17 cellular contexts compared by ENCODE assay signal in genomic region chr5:154701181-154701580, GRCh38. TPM values are rescaled to one million over a fixed set of nuclear protein-coding genes. Genes with fewer than 3 reads are reported as not detected.
DNase-seq lines count a peak whose midpoint lies in the region; ATAC-seq and TF ChIP-seq lines count a peak whose summit lies in the region.
"Had no signal": no experiment of that assay in that cellular context is flagged by ENCODE, and none has a peak within 500 bp of the region (broad histone marks: within the 10 kb centered on the region; RNA-seq: fewer than 3 reads in every experiment).

No MANE protein-coding gene starts in this region.

- no peaks in the 10 kb centered on the region for H3K36me3 Mint-ChIP-seq in Caco-2 (ENCODE audit: insufficient read depth, unreplicated experiment)
- H3K36me3 Mint-ChIP-seq: immature natural killer cell; stimulated activated memory B cell treated with anti-CD40 and anti-IgM and Interleukin-4, amounts not matched to agents 10 μg/mL and 1 μg/mL and 100 μg/mL, for 72 hours had no signal

- peak; percentile 88 to 95 (median 91) for ATAC-seq in right lobe of liver
- no peak for ATAC-seq in HG03571 (IDR thresholded peaks at IDR 0.05; ENCODE audit: unreplicated experiment)
- ATAC-seq: activated CD8-positive, alpha-beta T cell treated with anti-CD3 and anti-CD28 coated beads for 36 hours; stimulated activated memory B cell treated with anti-CD40 and anti-IgM and Interleukin-4, amounts not matched to agents 10 μg/mL and 1 μg/mL and 100 μg/mL, for 72 hours had no signal

- no peaks in the 10 kb centered on the region for H4K20me1 ChIP-seq in PC-9 (ENCODE audit: insufficient read depth)

- TF ChIP-seq POLR2A in right lobe of liver (IDR thresholded peaks at IDR 0.05) = no peak

- DNase-seq in Caco-2 (no peak), PC-9 (no peak), right lobe of liver (peak in 1 of 3 donors; percentile 83), Ammon's horn (ENCODE audit: low spot score) (no peak), cortex of kidney (lab: John Stamatoyannopoulos, UW) (no peak), COR-L47 (lab: John Stamatoyannopoulos, UW) (no peak)
- DNase-seq: activated CD8-positive, alpha-beta T cell treated with anti-CD3 and anti-CD28 coated beads for 36 hours; activated gamma-delta T cell; BE2C; effector CD4-positive, alpha-beta T cell; immature natural killer cell; retina; stimulated activated CD4-positive, alpha-beta T cell treated with anti-CD3 and anti-CD28 coated beads, Interleukin-4, amount 100 ng/mL, for 24 hours had no signal

- no peaks in the 10 kb centered on the region for H3K9me3 Mint-ChIP-seq in Caco-2 (ENCODE audit: unreplicated experiment)
- H3K9me3 Mint-ChIP-seq: activated CD8-positive, alpha-beta T cell treated with anti-CD3 and anti-CD28 coated beads for 36 hours; immature natural killer cell; stimulated activated memory B cell treated with anti-CD40 and anti-IgM and Interleukin-4, amounts not matched to agents 10 μg/mL and 1 μg/mL and 100 μg/mL, for 72 hours had no signal

- no peak overlapping the region for H3K4me3 ChIP-seq in Caco-2 (ENCODE audit: low read depth, low read length)
- H3K4me3 ChIP-seq in HUES48 (ENCODE audit: low read depth, low read length) = no peak overlapping the region
- H3K4me3 ChIP-seq in PC-9 = no peak overlapping the region
- no peak overlapping the region for H3K4me3 ChIP-seq in right lobe of liver

- peak overlapping the region; percentile 40 for H3K27ac Mint-ChIP-seq in Caco-2 (ENCODE audit: unreplicated experiment)
- H3K27ac Mint-ChIP-seq: activated CD8-positive, alpha-beta T cell treated with anti-CD3 and anti-CD28 coated beads for 36 hours; immature natural killer cell; stimulated activated memory B cell treated with anti-CD40 and anti-IgM and Interleukin-4, amounts not matched to agents 10 μg/mL and 1 μg/mL and 100 μg/mL, for 72 hours had no signal

- no peaks in the 10 kb centered on the region for H3K9me2 ChIP-seq in PC-9 (ENCODE audit: insufficient read depth)

- H3K4me1 ChIP-seq in Caco-2 = peaks cover 38% of the 10 kb centered on the region
- peaks cover 25% of the 10 kb centered on the region for H3K4me1 ChIP-seq in HUES48 (ENCODE audit: control insufficient read depth, insufficient read depth, low read length)
- peaks cover 14% of the 10 kb centered on the region for H3K4me1 ChIP-seq in PC-9 (replicated peaks; ENCODE audit: insufficient read depth)
- peaks cover 0 to 41% (median 13%) of the 10 kb centered on the region in 4 donors for H3K4me1 ChIP-seq in right lobe of liver

- H3K27ac ChIP-seq in HUES48 (ENCODE audit: low read depth, low read length) (peak overlapping the region; percentile 4), PC-9 (no peak overlapping the region), right lobe of liver (peak overlapping the region in 2 of 3 donors; percentile 26 to 60)
- H3K27ac ChIP-seq: KMS-11 had no signal

- no peaks in the 10 kb centered on the region for H3K27me3 Mint-ChIP-seq in Caco-2 (ENCODE audit: insufficient read depth, unreplicated experiment)
- H3K27me3 Mint-ChIP-seq: stimulated activated memory B cell treated with anti-CD40 and anti-IgM and Interleukin-4, amounts not matched to agents 10 μg/mL and 1 μg/mL and 100 μg/mL, for 72 hours had no signal

- no TSS peak for BruUV-seq in Caco-2 (replicated peaks; lab: Mats Ljungman, UMichigan)
- BruUV-seq in PC-9 (replicated peaks; lab: Mats Ljungman, UMichigan) = no TSS peak

- CTCF ChIA-PET in Caco-2 (lab: Charles Lee) (no interaction called here), PC-9 (lab: Charles Lee) (interaction anchor here (0.6 kb wide), 1 partner anchor 23 kb away, joined by 3 read pairs; no protein-coding TSS in a partner anchor)

- peaks cover 25% of the 10 kb centered on the region for H3K4me1 Mint-ChIP-seq in Caco-2 (ENCODE audit: low read depth, unreplicated experiment)
- H3K4me1 Mint-ChIP-seq: immature natural killer cell; stimulated activated memory B cell treated with anti-CD40 and anti-IgM and Interleukin-4, amounts not matched to agents 10 μg/mL and 1 μg/mL and 100 μg/mL, for 72 hours had no signal

- H3F3A ChIP-seq in PC-9 (ENCODE audit: insufficient read depth, low read depth) = peaks cover 4% of the 10 kb centered on the region; the same call in 1 of the 2 replicates

- 0 out of 2 replicates have a peak overlapping the region, but pooled peaks have one; percentile 30 for H3K4me2 ChIP-seq in PC-9
- H3K4me2 ChIP-seq: KMS-11 had no signal

- H3K9me3 ChIP-seq in Caco-2 = no peaks in the 10 kb centered on the region
- H3K9me3 ChIP-seq in HUES48 (ENCODE audit: control insufficient read depth, insufficient read depth, low read length) = no peaks in the 10 kb centered on the region
- H3K9me3 ChIP-seq in PC-9 (ENCODE audit: insufficient read depth, low read depth) = no peaks in the 10 kb centered on the region
- H3K9me3 ChIP-seq in right lobe of liver = no peaks in the 10 kb centered on the region
- H3K9me3 ChIP-seq: BE2C had no signal

- POLR2A ChIA-PET in Caco-2 (lab: Charles Lee) = interaction anchor here (1.1 kb wide), 1 partner anchor 19 kb away, joined by 4 read pairs; no protein-coding TSS in a partner anchor
- POLR2A ChIA-PET in PC-9 (lab: Charles Lee; ENCODE audit: unreplicated experiment) = no interaction called here

- no peaks in the 10 kb centered on the region for H3K27me3 ChIP-seq in Caco-2 (replicated peaks; ENCODE audit: control insufficient read depth, insufficient read depth, low read length)
- H3K27me3 ChIP-seq in HUES48 (ENCODE audit: control insufficient read depth, insufficient read depth, low read length) = no peaks in the 10 kb centered on the region
- no peaks in the 10 kb centered on the region for H3K27me3 ChIP-seq in PC-9 (ENCODE audit: insufficient read depth, low read depth)
- H3K27me3 ChIP-seq in right lobe of liver = no peaks in the 10 kb centered on the region
- H3K27me3 ChIP-seq: BE2C had no signal

- H2AFZ ChIP-seq in PC-9 = no peak overlapping the region

- H3K36me3 ChIP-seq in Caco-2 (ENCODE audit: control insufficient read depth, insufficient read depth, low read length) (0 out of 2 replicates have a peak, but pooled peaks cover 1% of the 10 kb centered on the region), HUES48 (ENCODE audit: control insufficient read depth, insufficient read depth, low read length) (no peaks in the 10 kb centered on the region), PC-9 (ENCODE audit: low read depth) (no peaks in the 10 kb centered on the region), right lobe of liver (no peaks in the 10 kb centered on the region)
- H3K36me3 ChIP-seq: BE2C had no signal

- 38% methylated on average over 3 of the region's 3 CpGs for WGBS in right lobe of liver (ENCODE audit: insufficient coverage, low coverage, low lambda C conversion rate, missing lambda C conversion rate)

- H3K4me3 Mint-ChIP-seq in Caco-2 (ENCODE audit: unreplicated experiment) = no peak overlapping the region
- H3K4me3 Mint-ChIP-seq: activated CD8-positive, alpha-beta T cell treated with anti-CD3 and anti-CD28 coated beads for 36 hours; immature natural killer cell; stimulated activated memory B cell treated with anti-CD40 and anti-IgM and Interleukin-4, amounts not matched to agents 10 μg/mL and 1 μg/mL and 100 μg/mL, for 72 hours had no signal

- intact Hi-C loops in Caco-2 (cut with micrococcal nuclease; ENCODE audit: unreplicated experiment) = no loop called here
- intact Hi-C loops in PC-9 (cut with micrococcal nuclease; ENCODE audit: unreplicated experiment) = no loop called here
- intact Hi-C loops in right lobe of liver (cut with DNase I) = no loop called here

- TF ChIP-seq CTCF in Caco-2 (IDR thresholded peaks at IDR 0.05; ENCODE audit: insufficient read depth in 1 of 2, low read depth in 1 of 2, low read length in 1 of 2, severe bottlenecking in 1 of 2, unreplicated experiment in 1 of 2) = no peak
- TF ChIP-seq CTCF in PC-9 (conservative IDR thresholded peaks at IDR 0.05) = no peak
- no peak for TF ChIP-seq CTCF in right lobe of liver (IDR thresholded peaks at IDR 0.05)

- no peak overlapping the region for H3K9ac ChIP-seq in HUES48 (ENCODE audit: low read depth, low read length)
- H3K9ac ChIP-seq: KMS-11 had no signal

- H3K79me2 ChIP-seq in PC-9 (ENCODE audit: low read depth) = no peaks in the 10 kb centered on the region

RNA-seq across cellular contexts. Expression of gene LARP1, which starts 54.0 kb away (rescaled TPM):
- total RNA-seq in Caco-2 (2022) (357 and 372 TPM in 2 replicates), PC-9 (2021) (232 and 290 TPM in 2 replicates), right lobe of liver (10 to 100 TPM; 58.2 to 85.7 (median 73.0) TPM)
